Comparison of ENCODE assay signal across 8 cellular contexts in the genomic region with DNA sequence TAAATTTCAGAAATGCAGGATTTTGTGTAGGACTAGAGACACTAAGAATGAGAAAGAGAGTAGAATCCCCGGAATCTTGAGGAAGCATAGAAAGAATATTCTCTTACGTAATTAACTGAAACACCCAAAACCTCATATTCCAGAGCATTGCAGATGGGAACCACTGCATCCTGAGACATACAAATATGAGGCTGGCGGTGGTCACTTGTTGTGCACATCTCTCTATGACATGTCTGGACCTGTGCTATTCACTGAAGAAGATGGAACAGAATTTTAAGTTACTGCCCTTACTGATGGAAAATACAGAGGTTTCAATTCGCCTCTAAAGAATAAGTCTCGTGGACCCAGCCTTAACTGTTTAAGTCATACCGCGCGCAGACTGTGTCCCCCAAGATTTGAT. TPM values are rescaled to one million over a fixed set of nuclear protein-coding genes. Genes with fewer than 3 reads are reported as not detected.
DNase-seq lines count a peak whose midpoint lies in the region; ATAC-seq and TF ChIP-seq lines count a peak whose summit lies in the region.

No MANE protein-coding gene starts in this region.

- H3K4me2 ChIP-seq in mesenchymal stem cell (ENCODE audit: low read length, poor library complexity, severe bottlenecking): peak overlapping the region; percentile 28

- intact Hi-C loops in adrenal gland (cut with DNase I): loop anchor here in 1 of 2 donors (10.0 kb wide), 1 partner anchor 158 kb away; no protein-coding TSS in a partner anchor

- DNase-seq in HAP-1 (ENCODE audit: low spot score in 2 of 2) (peak in 1 of 2 experiments; percentile 8), adrenal gland (peak in 1 of 7 donors; percentile 48), mesenchymal stem cell (no peak), KG1 (lab: John Stamatoyannopoulos, UW) (no peak), NCI-H526 treated with DMSO at 0.1 percent for 48 hours (lab: John Stamatoyannopoulos, UW) (no peak), NCI-H1092 treated with DMSO at 0.1 percent for 48 hours (lab: John Stamatoyannopoulos, UW) (no peak)

- no peak overlapping the region for H3K23ac ChIP-seq in mesenchymal stem cell (ENCODE audit: low read length in 2 of 2)

- H4K91ac ChIP-seq in mesenchymal stem cell (ENCODE audit: low read length): no peak overlapping the region

- H3K4me3 ChIP-seq in HAP-1 (peak overlapping the region; percentile 50), adrenal gland (peak overlapping the region in 2 of 4 donors; percentile 68 to 70), mesenchymal stem cell (ENCODE audit: insufficient read depth in 1 of 2, low read depth in 1 of 2, low read length in 2 of 2) (peak overlapping the region in 1 of 2 experiments; percentile 93)

- TF ChIP-seq CTCF in 22Rv1 (IDR thresholded peaks at IDR 0.05): no peak
- no peak for TF ChIP-seq CTCF in adrenal gland (IDR thresholded peaks at IDR 0.05)

- H2AK5ac ChIP-seq in mesenchymal stem cell (ENCODE audit: low read length, severe bottlenecking): no peak overlapping the region

- peaks cover 18% of the 10 kb centered on the region for H3K36me3 ChIP-seq in HAP-1 (replicated peaks)
- peaks cover 0 to 9% of the 10 kb centered on the region in 2 donors for H3K36me3 ChIP-seq in adrenal gland (replicated peaks in 1 of 2)
- peaks cover 0 to 3% of the 10 kb centered on the region in 2 experiments for H3K36me3 ChIP-seq in mesenchymal stem cell (ENCODE audit: control insufficient read depth in 1 of 2, insufficient read depth in 2 of 2, low read depth in 1 of 2, low read length in 2 of 2)

- in situ Hi-C loops in HAP-1 (cut with MboI; ENCODE audit: low sequenced_read_pairs): no loop called here

- H3K18ac ChIP-seq in mesenchymal stem cell (ENCODE audit: low read depth in 1 of 2, low read length in 2 of 2): no peak overlapping the region

- no peak overlapping the region for H3K4ac ChIP-seq in mesenchymal stem cell (ENCODE audit: low read depth in 1 of 2, low read length in 2 of 2)

- no peaks in the 10 kb centered on the region for H3K27me3 ChIP-seq in HAP-1 (ENCODE audit: low read depth)
- no peaks in the 10 kb centered on the region for H3K27me3 ChIP-seq in adrenal gland
- no peaks in the 10 kb centered on the region for H3K27me3 ChIP-seq in mesenchymal stem cell (ENCODE audit: control insufficient read depth in 1 of 2, insufficient read depth in 1 of 2, low read length in 2 of 2)

- H2AFZ ChIP-seq in mesenchymal stem cell (ENCODE audit: low read depth, low read length): no peak overlapping the region

- H3K9me3 ChIP-seq in HAP-1 (no peaks in the 10 kb centered on the region), adrenal gland (replicated peaks in 1 of 3) (no peaks in the 10 kb centered on the region), mesenchymal stem cell (ENCODE audit: control insufficient read depth, low read length) (no peaks in the 10 kb centered on the region)

- H3K27ac ChIP-seq in 22Rv1 (peak overlapping the region; percentile 88), adrenal gland (peak overlapping the region in 3 of 5 donors; percentile 75 to 82 (median 82)), mesenchymal stem cell (ENCODE audit: low read length, poor library complexity, severe bottlenecking) (no peak overlapping the region)

- H2BK120ac ChIP-seq in mesenchymal stem cell (ENCODE audit: low read depth, low read length): no peak overlapping the region

- no peaks in the 10 kb centered on the region for H3K79me1 ChIP-seq in mesenchymal stem cell (replicated peaks; ENCODE audit: low read length, poor library complexity, severe bottlenecking)

- no peak overlapping the region for H2BK12ac ChIP-seq in mesenchymal stem cell (ENCODE audit: low read length in 2 of 2)

- H3K9ac ChIP-seq in mesenchymal stem cell (ENCODE audit: low read length): peak overlapping the region; percentile 88

- no peak overlapping the region for H4K8ac ChIP-seq in mesenchymal stem cell (ENCODE audit: low read length)

- no peak overlapping the region for H2BK15ac ChIP-seq in mesenchymal stem cell (ENCODE audit: low read depth, poor library complexity, severe bottlenecking)

- ATAC-seq in HG02763 (IDR thresholded peaks at IDR 0.05; ENCODE audit: unreplicated experiment): no peak

- H3K14ac ChIP-seq in mesenchymal stem cell (ENCODE audit: low read length in 2 of 2): no peak overlapping the region

- H2BK5ac ChIP-seq in mesenchymal stem cell (ENCODE audit: low read depth, low read length, poor library complexity, severe bottlenecking): no peak overlapping the region

- H3K4me1 ChIP-seq in HAP-1: peaks cover 11% of the 10 kb centered on the region
- peaks cover 0 to 13% of the 10 kb centered on the region in 2 donors for H3K4me1 ChIP-seq in adrenal gland (replicated peaks in 1 of 2)
- H3K4me1 ChIP-seq in mesenchymal stem cell (ENCODE audit: control insufficient read depth, insufficient read depth, low read depth, low read length): peaks cover 2% of the 10 kb centered on the region

- WGBS in adrenal gland, 4 donors: 66 to 69% (median 68%) methylated on average over 8 of the region's 8 CpGs
- WGBS in mesenchymal stem cell: 90% methylated on average over 8 of the region's 8 CpGs

- TF ChIP-seq POLR2A in adrenal gland (IDR thresholded peaks at IDR 0.05): no peak

RNA-seq across cellular contexts. Expression of gene RAD51C, which starts 0.8 kb away (rescaled TPM):
- total RNA-seq in adrenal gland: 10 to 100 TPM; 11.7 to 40.2 (median 29.8) TPM
- 10 to 100 TPM; 29.7 to 60.2 (median 30.3) TPM for polyA plus RNA-seq in adrenal gland
- polyA plus RNA-seq in mesenchymal stem cell (2013, experiment 1 of 2): 14.0 TPM
- 12.5 TPM for polyA plus RNA-seq in mesenchymal stem cell (2013, experiment 2 of 2)

RNA-seq across cellular contexts. Expression of gene TEX14, which starts 1.4 kb away (rescaled TPM):
- total RNA-seq in adrenal gland: under 1 TPM in 7 of 8 donors, not detected in 1; 0.10 to 0.69 (median 0.21) TPM
- polyA plus RNA-seq in adrenal gland: under 1 TPM; 0.24 to 0.97 (median 0.81) TPM
- 0.08 TPM for polyA plus RNA-seq in mesenchymal stem cell (2013, experiment 1 of 2)
- 0.08 TPM for polyA plus RNA-seq in mesenchymal stem cell (2013, experiment 2 of 2)
